ENCODE assay signal across 8 cellular contexts in the genomic region with DNA sequence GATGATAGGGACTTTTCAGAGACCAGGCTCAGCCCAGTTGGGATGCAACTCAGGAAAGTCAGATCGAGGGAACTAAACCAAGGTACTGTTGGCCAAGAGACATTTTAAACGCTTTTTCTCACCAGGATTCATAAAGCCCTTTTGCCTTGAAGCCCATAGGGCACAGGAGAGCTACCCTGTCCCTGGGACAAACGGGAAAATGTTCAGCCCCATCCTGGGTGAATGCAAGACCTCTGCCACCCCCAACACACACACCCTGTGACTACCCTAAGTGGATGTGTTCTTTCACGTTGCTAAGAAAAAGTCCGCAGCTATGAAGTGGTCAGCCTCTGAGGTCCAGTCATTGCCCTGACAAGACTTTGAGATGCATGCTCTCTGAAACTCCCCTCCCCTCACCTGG. TPM values are rescaled to one million over a fixed set of nuclear protein-coding genes. Genes with fewer than 3 reads are reported as not detected.
A peak's percentile ranks its signal among the peaks of the same experiment; 100 is the strongest.
DNase-seq lines count a peak whose midpoint lies in the region; ATAC-seq, FAIRE-seq and TF ChIP-seq lines count a peak whose summit lies in the region.

No MANE protein-coding gene starts in this region.

- peaks cover 2% of the 10 kb centered on the region; the same call in 1 of the 2 replicates for H3K23me2 ChIP-seq in H1 (ENCODE audit: low read depth, low read length)

- ATAC-seq in GM21423 (IDR thresholded peaks at IDR 0.05; ENCODE audit: unreplicated experiment) (no peak), HG03159 (IDR thresholded peaks at IDR 0.05; ENCODE audit: unreplicated experiment) (no peak)

- H2BK12ac ChIP-seq in H1 (ENCODE audit: low read depth, low read length) = peak overlapping the region; percentile 11; the same call in 1 of the 2 replicates

- no peaks in the 10 kb centered on the region for H3K27me3 Mint-ChIP-seq in osteocyte (ENCODE audit: unreplicated experiment)

- no peak overlapping the region for H4K8ac ChIP-seq in H1 (ENCODE audit: extremely low read depth, insufficient read depth, low read length)

- no peak overlapping the region for H2AK5ac ChIP-seq in H1 (ENCODE audit: low read depth, low read length)

- H3K27ac ChIP-seq in H1 (ENCODE audit: low read depth, low read length) = no peak overlapping the region

- H3K36me3 Mint-ChIP-seq in osteocyte (ENCODE audit: unreplicated experiment) = peaks cover 2% of the 10 kb centered on the region

- no peak overlapping the region for H3K56ac ChIP-seq in H1 (replicated peaks; ENCODE audit: insufficient read length, low read depth, low read length)

- no peak overlapping the region; the same call in 1 of the 2 replicates for H3K18ac ChIP-seq in H1 (ENCODE audit: extremely low read depth, low read length)

- H3K9me3 ChIP-seq in BE2C = no peaks in the 10 kb centered on the region
- H3K9me3 ChIP-seq in NT2/D1 (ENCODE audit: insufficient read depth, low read length) = no peaks in the 10 kb centered on the region
- no peaks in the 10 kb centered on the region for H3K9me3 ChIP-seq in H1 (ENCODE audit: insufficient read depth in 2 of 2, low read depth in 1 of 2, low read length in 1 of 2)

- TF ChIP-seq EP300 in H1 (IDR thresholded peaks at IDR 0.05; ENCODE audit: borderline replicate concordance in 1 of 2, low read depth in 2 of 2, low read length in 2 of 2) = no peak

- no peak overlapping the region for H2BK15ac ChIP-seq in H1 (ENCODE audit: low read length)

- H4K91ac ChIP-seq in H1 (replicated peaks; ENCODE audit: insufficient read length, low read length) = no peak overlapping the region

- H2BK5ac ChIP-seq in H1 (ENCODE audit: low read depth, low read length) = no peak overlapping the region

- no peaks in the 10 kb centered on the region for H4K20me1 ChIP-seq in H1 (replicated peaks in 1 of 2; ENCODE audit: control insufficient read depth in 1 of 2, insufficient read depth in 2 of 2, low read length in 2 of 2)

- peaks cover 48% of the 10 kb centered on the region for H3K4me1 Mint-ChIP-seq in osteocyte (ENCODE audit: unreplicated experiment)

- peaks cover under 1% of the 10 kb centered on the region; the same call in 1 of the 2 replicates for H3K4me1 ChIP-seq in BE2C
- peaks cover 29% of the 10 kb centered on the region for H3K4me1 ChIP-seq in NT2/D1 (ENCODE audit: insufficient read depth, insufficient read length)
- H3K4me1 ChIP-seq in H1 (replicated peaks in 1 of 4; ENCODE audit: control insufficient read depth in 3 of 4, insufficient read depth in 4 of 4, low read length in 3 of 4) = peaks cover 6 to 19% (median 12%) of the 10 kb centered on the region in 4 experiments; a peak in 6 of 7 replicates

- no peak overlapping the region for H2AFZ ChIP-seq in H1 (ENCODE audit: low read length)

- no peak for FAIRE-seq in H1 (lab: Jason Lieb, UNC)

- H2BK120ac ChIP-seq in H1 (replicated peaks; ENCODE audit: low read depth, low read length) = no peak overlapping the region

- POLR2A ChIA-PET in H1 (lab: Charles Lee; ENCODE audit: partially characterized antibody) = interaction anchor here (0.9 to 1.3 kb wide), 4 partner anchors 12 to 29 kb away, joined by 3 read pairs; no protein-coding TSS in a partner anchor

- H4K5ac ChIP-seq in H1 (ENCODE audit: insufficient read length, low read depth, low read length) = no peak overlapping the region

- H3K27ac Mint-ChIP-seq in osteocyte (ENCODE audit: unreplicated experiment) = peak overlapping the region; percentile 97

- H3K79me2 ChIP-seq in H1 (ENCODE audit: control insufficient read depth in 1 of 2, insufficient read depth in 2 of 2, low read length in 2 of 2) = no peaks in the 10 kb centered on the region

- CTCF ChIA-PET in H1 (lab: Charles Lee; ENCODE audit: partially characterized antibody) = interaction anchor here (0.7 to 4.9 kb wide), 13 partner anchors 13 to 131 kb away, joined by 3 to 27 read pairs (median 5); no protein-coding TSS in a partner anchor

- H3K79me1 ChIP-seq in H1 (ENCODE audit: low read depth, low read length) = no peaks in the 10 kb centered on the region

- H3K4me3 ChIP-seq in BE2C (ENCODE audit: low read depth, low read length) (peak overlapping the region; percentile 62), NT2/D1 (ENCODE audit: insufficient read length, low read depth) (no peak overlapping the region), H1 (ENCODE audit: extremely low read depth in 1 of 4, insufficient read depth in 2 of 4, low read depth in 3 of 4, low read length in 4 of 4) (peak overlapping the region in 3 of 4 experiments; percentile 6 to 51 (median 27); a peak in 4 of 8 replicates)

- H3K4me3 Mint-ChIP-seq in osteocyte (ENCODE audit: unreplicated experiment) = peak overlapping the region; percentile 79

- H3K9me3 Mint-ChIP-seq in osteocyte (ENCODE audit: unreplicated experiment) = no peaks in the 10 kb centered on the region

- H3K4ac ChIP-seq in H1 (replicated peaks; ENCODE audit: insufficient read length, low read depth, low read length) = no peak overlapping the region

- H3K36me3 ChIP-seq in BE2C (no peaks in the 10 kb centered on the region), NT2/D1 (ENCODE audit: insufficient read depth, insufficient read length, low read length) (peaks cover 11% of the 10 kb centered on the region), H1 (ENCODE audit: control insufficient read depth in 2 of 4, insufficient read depth in 4 of 4, low read length in 3 of 4) (no peaks in the 10 kb centered on the region)

- H3K4me2 ChIP-seq in H1 (ENCODE audit: insufficient read depth in 1 of 2, low read depth in 2 of 2, low read length in 2 of 2) = peak overlapping the region; percentile 56 to 72

- DNase-seq in BE2C = no peak
- no peak for DNase-seq in NT2/D1 (ENCODE audit: low read depth, low spot score)
- DNase-seq in H1 (ENCODE audit: low read depth in 1 of 2, low spot score in 2 of 2) = no peak
- no peak for DNase-seq in osteocyte (ENCODE audit: extremely low spot score, unreplicated experiment)
- no peak for DNase-seq in COLO829 (ENCODE audit: low spot score)
- DNase-seq in H4 (ENCODE audit: low spot score) = no peak

- H3K23ac ChIP-seq in H1 (ENCODE audit: insufficient read length) = no peak overlapping the region

- TF ChIP-seq POLR2A in H1 (IDR thresholded peaks at IDR 0.05; ENCODE audit: control extremely low read depth in 1 of 2, low read depth in 2 of 2, low read length in 2 of 2) = no peak

- peak overlapping the region; percentile 36 for H3K9ac ChIP-seq in NT2/D1 (ENCODE audit: insufficient read length, low read depth)
- no peak overlapping the region; a peak in 1 of 7 replicates for H3K9ac ChIP-seq in H1 (replicated peaks in 1 of 4; ENCODE audit: extremely low read depth in 1 of 4, low read depth in 3 of 4, low read length in 3 of 4)

- 45% methylated on average over 5 of the region's 5 CpGs; no CpG with 5 or more reads in 1 of the 2 experiments for WGBS in H1 (ENCODE audit: extremely low coverage in 1 of 2, insufficient coverage in 1 of 2, insufficient read length in 1 of 2, insufficient replicate concordance in 2 of 2, low coverage in 1 of 2, low lambda C conversion rate in 2 of 2, missing lambda C conversion rate in 1 of 2), 2 experiments

- no peak overlapping the region for H2BK20ac ChIP-seq in H1 (ENCODE audit: low read length)

- TF ChIP-seq RAD21 in H1 (IDR thresholded peaks at IDR 0.05 in 1 of 2, conservative IDR thresholded peaks at IDR 0.05 in 1 of 2; ENCODE audit: low read depth in 2 of 2, low read length in 2 of 2) = no peak

- no peak for TF ChIP-seq CTCF in BE2C (IDR thresholded peaks at IDR 0.05; ENCODE audit: low read depth, low read length)
- TF ChIP-seq CTCF in H1 (IDR thresholded peaks at IDR 0.05; ENCODE audit: control extremely low read depth in 1 of 3, insufficient read depth in 1 of 3, low read depth in 1 of 3, low read length in 3 of 3) = no peak
- TF ChIP-seq CTCF in osteocyte (IDR thresholded peaks at IDR 0.05) = no peak

- no peaks in the 10 kb centered on the region for H3K27me3 ChIP-seq in BE2C
- H3K27me3 ChIP-seq in NT2/D1 (ENCODE audit: insufficient read depth, insufficient read length) = peaks cover 28% of the 10 kb centered on the region
- peaks cover 0 to 32% (median 7%) of the 10 kb centered on the region in 4 experiments; a peak in 4 of 7 replicates for H3K27me3 ChIP-seq in H1 (replicated peaks in 1 of 4; ENCODE audit: control insufficient read depth in 3 of 4, extremely low read depth in 1 of 4, insufficient read depth in 3 of 4, low read length in 3 of 4)

- H3K14ac ChIP-seq in H1 (ENCODE audit: insufficient read length) = no peak overlapping the region

TF ChIP-seq in H1, 55 proteins besides CTCF, POLR2A, EP300 and RAD21:
- no peak for TF ChIP-seq NRF1 (IDR thresholded peaks at IDR 0.05; ENCODE audit: low read depth, low read length)
- TF ChIP-seq, protein P1, sequence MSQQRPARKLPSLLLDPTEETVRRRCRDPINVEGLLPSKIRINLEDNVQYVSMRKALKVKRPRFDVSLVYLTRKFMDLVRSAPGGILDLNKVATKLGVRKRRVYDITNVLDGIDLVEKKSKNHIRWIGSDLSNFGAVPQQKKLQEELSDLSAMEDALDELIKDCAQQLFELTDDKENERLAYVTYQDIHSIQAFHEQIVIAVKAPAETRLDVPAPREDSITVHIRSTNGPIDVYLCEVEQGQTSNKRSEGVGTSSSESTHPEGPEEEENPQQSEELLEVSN (IDR thresholded peaks at IDR 0.05) = no peak
- TF ChIP-seq YY1 (IDR thresholded peaks at IDR 0.05; ENCODE audit: low read depth, low read length) = no peak
- TF ChIP-seq SIN3A (conservative IDR thresholded peaks at IDR 0.05 in 1 of 2, IDR thresholded peaks at IDR 0.05 in 1 of 2; ENCODE audit: low read depth in 1 of 2, low read length in 2 of 2) = no peak
- TF ChIP-seq SP1 (IDR thresholded peaks at IDR 0.05; ENCODE audit: low read depth, low read length) = no peak
- no peak for TF ChIP-seq SP2 (IDR thresholded peaks at IDR 0.05; ENCODE audit: low read length)

RNA-seq across cellular contexts. Expression of a gene that starts 58.4 kb away (rescaled TPM):
- 0.25 TPM for polyA plus RNA-seq in BE2C (2012; ENCODE audit: insufficient read depth, insufficient read length, low read depth)
- 4.2 and 4.8 TPM in 2 replicates for total RNA-seq in H1 (2021; fragmentation: NEBNext Ultra II Directional; extraction: Animal tissue kit (Norgen Biotek cat#: 25700))
- polyA plus RNA-seq in H1 (2011; rRNA removed) = 1.7 and 2.0 TPM in 2 replicates
- 1.9 TPM for polyA plus RNA-seq in H1 (2011; cell fraction: cytosol; rRNA removed)
- 3.6 TPM for polyA plus RNA-seq in H1 (2011; cell fraction: nucleus; rRNA removed)
- 3.0 to 3.4 TPM (median 3.2 TPM) in 4 replicates for polyA plus RNA-seq in H1 (2012, experiment 1 of 2)
- polyA plus RNA-seq in H1 (2012, experiment 2 of 2) = 3.4 TPM
- 2.3 TPM for polyA plus RNA-seq in H1 (2013, experiment 1 of 2)
- 2.4 TPM for polyA plus RNA-seq in H1 (2013, experiment 2 of 2)
- polyA minus RNA-seq in H1 (2011; rRNA and poly(A)+ RNA removed) = 3.7 and 4.3 TPM in 2 replicates
- polyA minus RNA-seq in H1 (2011; cell fraction: cytosol; rRNA and poly(A)+ RNA removed) = 4.2 TPM
- polyA minus RNA-seq in H1 (2011; cell fraction: nucleus; rRNA and poly(A)+ RNA removed) = 6.3 TPM
- total RNA-seq in osteocyte = 28.3 and 30.0 TPM in 2 replicates
- total RNA-seq in H4 (2014; rRNA removed; shearing (Covaris generic)) = 1.9 and 2.1 TPM in 2 replicates
